1 cellular context compared by ENCODE assay signal in the genomic region with DNA sequence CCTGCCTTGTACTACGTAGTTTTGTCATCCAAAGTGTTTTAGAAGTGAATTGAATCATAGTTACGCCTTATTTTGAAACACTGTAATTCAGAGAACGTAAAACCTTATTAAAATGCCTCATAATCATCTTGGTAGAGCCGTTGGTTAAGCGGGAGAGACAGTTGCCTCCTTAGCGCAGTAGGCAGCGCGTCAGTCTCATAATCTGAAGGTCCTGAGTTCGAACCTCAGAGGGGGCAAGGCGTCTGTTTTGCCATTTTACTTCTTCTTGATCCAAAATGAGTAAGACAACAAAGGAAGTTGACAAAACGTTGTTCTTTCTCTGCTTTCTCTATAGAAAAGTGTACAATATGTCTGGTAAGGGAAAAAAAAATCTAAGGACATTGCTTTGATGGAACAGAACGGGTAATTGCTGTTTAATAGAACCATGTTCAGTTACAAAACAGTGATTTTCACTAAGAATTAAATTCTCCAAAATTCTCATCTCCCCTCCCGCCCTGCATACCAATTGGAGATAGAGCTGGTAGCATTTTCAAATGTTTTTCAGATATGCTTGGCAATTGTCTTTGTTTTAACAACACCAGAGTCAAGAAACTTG.
TF ChIP-seq lines count a peak whose summit lies in the region.

No MANE protein-coding gene starts in this region.

TF ChIP-seq in HepG2, 621 proteins besides CTCF, POLR2A, EP300 and RAD21 (continued from another document and continues in another):
- TF ChIP-seq, protein P1, sequence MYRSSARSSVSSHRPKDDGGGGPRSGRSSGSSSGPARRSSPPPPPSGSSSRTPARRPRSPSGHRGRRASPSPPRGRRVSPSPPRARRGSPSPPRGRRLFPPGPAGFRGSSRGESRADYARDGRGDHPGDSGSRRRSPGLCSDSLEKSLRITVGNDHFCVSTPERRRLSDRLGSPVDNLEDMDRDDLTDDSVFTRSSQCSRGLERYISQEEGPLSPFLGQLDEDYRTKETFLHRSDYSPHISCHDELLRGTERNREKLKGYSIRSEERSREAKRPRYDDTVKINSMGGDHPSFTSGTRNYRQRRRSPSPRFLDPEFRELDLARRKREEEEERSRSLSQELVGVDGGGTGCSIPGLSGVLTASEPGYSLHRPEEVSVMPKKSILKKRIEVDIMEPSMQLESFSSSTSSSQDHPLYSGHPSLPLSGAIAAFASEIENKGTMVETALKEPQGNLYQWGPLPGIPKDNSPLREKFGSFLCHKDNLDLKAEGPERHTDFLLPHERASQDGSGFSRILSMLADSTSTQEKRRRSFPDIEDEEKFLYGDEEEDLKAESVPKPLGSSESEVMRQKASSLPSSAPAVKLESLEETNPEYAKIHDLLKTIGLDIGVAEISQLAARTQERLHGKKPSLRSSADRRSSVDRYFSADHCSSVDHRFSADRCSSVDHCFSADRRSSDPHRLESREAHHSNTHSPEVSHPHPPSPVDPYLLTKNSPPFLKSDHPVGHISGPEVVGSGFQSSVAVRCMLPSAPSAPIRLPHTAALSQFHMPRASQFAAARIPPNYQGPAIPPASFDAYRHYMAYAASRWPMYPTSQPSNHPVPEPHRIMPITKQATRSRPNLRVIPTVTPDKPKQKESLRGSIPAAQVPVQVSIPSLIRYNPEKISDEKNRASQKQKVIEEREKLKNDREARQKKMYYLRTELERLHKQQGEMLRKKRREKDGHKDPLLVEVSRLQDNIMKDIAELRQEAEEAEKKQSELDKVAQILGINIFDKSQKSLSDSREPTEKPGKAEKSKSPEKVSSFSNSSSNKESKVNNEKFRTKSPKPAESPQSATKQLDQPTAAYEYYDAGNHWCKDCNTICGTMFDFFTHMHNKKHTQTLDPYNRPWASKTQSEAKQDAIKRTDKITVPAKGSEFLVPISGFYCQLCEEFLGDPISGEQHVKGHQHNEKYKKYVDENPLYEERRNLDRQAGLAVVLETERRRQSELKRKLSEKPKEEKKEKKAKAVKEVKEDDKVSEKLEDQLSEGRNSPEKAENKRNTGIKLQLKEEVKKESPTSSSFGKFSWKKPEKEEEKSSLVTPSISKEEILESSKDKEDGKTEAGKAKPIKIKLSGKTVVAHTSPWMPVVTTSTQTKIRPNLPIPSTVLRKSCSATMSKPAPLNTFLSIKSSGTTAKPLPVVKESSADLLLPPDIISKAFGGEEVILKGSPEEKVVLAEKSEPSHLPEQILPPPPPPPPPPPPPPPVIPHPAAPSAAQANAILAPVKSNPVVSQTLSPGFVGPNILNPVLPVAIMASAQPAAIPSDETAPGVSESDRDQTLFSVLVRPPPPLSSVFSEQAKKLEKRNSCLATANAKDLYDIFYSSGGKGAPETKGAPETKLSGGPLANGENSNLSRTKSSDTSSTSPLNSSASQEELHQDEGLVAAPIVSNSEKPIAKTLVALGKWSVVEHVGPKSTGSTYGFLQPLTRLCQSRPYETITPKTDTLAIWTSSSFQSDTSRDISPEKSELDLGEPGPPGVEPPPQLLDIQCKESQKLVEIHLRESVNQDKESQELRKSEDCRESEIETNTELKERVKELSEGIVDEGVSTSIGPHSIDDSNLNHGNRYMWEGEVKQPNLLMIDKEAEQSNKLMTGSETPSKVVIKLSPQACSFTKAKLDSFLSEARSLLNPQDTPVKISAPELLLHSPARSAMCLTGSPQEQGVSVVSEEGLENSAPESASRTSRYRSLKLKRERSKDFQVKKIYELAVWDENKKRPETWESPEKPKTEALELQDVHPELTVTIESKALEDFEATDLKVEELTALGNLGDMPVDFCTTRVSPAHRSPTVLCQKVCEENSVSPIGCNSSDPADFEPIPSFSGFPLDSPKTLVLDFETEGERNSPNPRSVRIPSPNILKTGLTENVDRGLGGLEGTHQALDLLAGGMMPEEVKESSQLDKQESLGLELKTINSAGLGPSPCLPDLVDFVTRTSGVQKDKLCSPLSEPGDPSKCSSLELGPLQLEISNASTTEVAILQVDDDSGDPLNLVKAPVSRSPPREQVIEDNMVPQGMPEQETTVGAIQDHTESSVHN (CRISPR knock-in tag; IDR thresholded peaks at IDR 0.05) = no peak
- TF ChIP-seq, protein P2, sequence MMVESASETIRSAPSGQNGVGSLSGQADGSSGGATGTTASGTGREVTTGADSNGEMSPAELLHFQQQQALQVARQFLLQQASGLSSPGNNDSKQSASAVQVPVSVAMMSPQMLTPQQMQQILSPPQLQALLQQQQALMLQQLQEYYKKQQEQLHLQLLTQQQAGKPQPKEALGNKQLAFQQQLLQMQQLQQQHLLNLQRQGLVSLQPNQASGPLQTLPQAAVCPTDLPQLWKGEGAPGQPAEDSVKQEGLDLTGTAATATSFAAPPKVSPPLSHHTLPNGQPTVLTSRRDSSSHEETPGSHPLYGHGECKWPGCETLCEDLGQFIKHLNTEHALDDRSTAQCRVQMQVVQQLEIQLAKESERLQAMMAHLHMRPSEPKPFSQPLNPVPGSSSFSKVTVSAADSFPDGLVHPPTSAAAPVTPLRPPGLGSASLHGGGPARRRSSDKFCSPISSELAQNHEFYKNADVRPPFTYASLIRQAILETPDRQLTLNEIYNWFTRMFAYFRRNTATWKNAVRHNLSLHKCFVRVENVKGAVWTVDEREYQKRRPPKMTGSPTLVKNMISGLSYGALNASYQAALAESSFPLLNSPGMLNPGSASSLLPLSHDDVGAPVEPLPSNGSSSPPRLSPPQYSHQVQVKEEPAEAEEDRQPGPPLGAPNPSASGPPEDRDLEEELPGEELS (CRISPR knock-in tag; IDR thresholded peaks at IDR 0.05) = peak; percentile 26; the same call in 1 of the 2 replicates
- TF ChIP-seq ZNF776 (CRISPR knock-in tag; IDR thresholded peaks at IDR 0.05) (no peak), MYNN (CRISPR knock-in tag; IDR thresholded peaks at IDR 0.05; ENCODE audit: low read depth) (no peak), ZNF547 (CRISPR knock-in tag; IDR thresholded peaks at IDR 0.05) (no peak), ZMAT3 (CRISPR knock-in tag; conservative IDR thresholded peaks at IDR 0.05) (no peak), TP53 (CRISPR knock-in tag; conservative IDR thresholded peaks at IDR 0.05) (no peak), HMGA1 (CRISPR knock-in tag; conservative IDR thresholded peaks at IDR 0.05) (no peak), ZNF572 (CRISPR knock-in tag; IDR thresholded peaks at IDR 0.05) (no peak), ZFP36 (IDR thresholded peaks at IDR 0.05; ENCODE audit: borderline replicate concordance, low read depth, low read length, partially characterized antibody) (peak; percentile 51), CBFB (CRISPR knock-in tag; IDR thresholded peaks at IDR 0.05) (0 out of 2 replicates have a peak, but pooled peaks have one; percentile 59), ZMYM3 (CRISPR knock-in tag; IDR thresholded peaks at IDR 0.05) (no peak; the same call in 1 of the 2 replicates), KDM5A (IDR thresholded peaks at IDR 0.05; ENCODE audit: borderline replicate concordance, low read length) (0 out of 2 replicates have a peak, but pooled peaks have one; percentile 3), FOXJ3 (CRISPR knock-in tag; IDR thresholded peaks at IDR 0.05; ENCODE audit: borderline replicate concordance) (no peak), ZKSCAN5 (CRISPR knock-in tag; IDR thresholded peaks at IDR 0.05) (no peak), YY1 (IDR thresholded peaks at IDR 0.05; ENCODE audit: insufficient read depth, insufficient replicate concordance, low read depth, low read length) (peak; percentile 46)
- TF ChIP-seq, protein P3, sequence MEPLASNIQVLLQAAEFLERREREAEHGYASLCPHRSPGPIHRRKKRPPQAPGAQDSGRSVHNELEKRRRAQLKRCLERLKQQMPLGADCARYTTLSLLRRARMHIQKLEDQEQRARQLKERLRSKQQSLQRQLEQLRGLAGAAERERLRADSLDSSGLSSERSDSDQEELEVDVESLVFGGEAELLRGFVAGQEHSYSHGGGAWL (CRISPR knock-in tag; IDR thresholded peaks at IDR 0.05) = no peak
- TF ChIP-seq, protein P4, sequence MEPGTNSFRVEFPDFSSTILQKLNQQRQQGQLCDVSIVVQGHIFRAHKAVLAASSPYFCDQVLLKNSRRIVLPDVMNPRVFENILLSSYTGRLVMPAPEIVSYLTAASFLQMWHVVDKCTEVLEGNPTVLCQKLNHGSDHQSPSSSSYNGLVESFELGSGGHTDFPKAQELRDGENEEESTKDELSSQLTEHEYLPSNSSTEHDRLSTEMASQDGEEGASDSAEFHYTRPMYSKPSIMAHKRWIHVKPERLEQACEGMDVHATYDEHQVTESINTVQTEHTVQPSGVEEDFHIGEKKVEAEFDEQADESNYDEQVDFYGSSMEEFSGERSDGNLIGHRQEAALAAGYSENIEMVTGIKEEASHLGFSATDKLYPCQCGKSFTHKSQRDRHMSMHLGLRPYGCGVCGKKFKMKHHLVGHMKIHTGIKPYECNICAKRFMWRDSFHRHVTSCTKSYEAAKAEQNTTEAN (CRISPR knock-in tag; conservative IDR thresholded peaks at IDR 0.05) = no peak
- TF ChIP-seq, protein P5, sequence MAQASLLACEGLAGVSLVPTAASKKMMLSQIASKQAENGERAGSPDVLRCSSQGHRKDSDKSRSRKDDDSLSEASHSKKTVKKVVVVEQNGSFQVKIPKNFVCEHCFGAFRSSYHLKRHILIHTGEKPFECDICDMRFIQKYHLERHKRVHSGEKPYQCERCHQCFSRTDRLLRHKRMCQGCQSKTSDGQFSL (CRISPR knock-in tag; IDR thresholded peaks at IDR 0.05) = no peak
- TF ChIP-seq, protein P6, sequence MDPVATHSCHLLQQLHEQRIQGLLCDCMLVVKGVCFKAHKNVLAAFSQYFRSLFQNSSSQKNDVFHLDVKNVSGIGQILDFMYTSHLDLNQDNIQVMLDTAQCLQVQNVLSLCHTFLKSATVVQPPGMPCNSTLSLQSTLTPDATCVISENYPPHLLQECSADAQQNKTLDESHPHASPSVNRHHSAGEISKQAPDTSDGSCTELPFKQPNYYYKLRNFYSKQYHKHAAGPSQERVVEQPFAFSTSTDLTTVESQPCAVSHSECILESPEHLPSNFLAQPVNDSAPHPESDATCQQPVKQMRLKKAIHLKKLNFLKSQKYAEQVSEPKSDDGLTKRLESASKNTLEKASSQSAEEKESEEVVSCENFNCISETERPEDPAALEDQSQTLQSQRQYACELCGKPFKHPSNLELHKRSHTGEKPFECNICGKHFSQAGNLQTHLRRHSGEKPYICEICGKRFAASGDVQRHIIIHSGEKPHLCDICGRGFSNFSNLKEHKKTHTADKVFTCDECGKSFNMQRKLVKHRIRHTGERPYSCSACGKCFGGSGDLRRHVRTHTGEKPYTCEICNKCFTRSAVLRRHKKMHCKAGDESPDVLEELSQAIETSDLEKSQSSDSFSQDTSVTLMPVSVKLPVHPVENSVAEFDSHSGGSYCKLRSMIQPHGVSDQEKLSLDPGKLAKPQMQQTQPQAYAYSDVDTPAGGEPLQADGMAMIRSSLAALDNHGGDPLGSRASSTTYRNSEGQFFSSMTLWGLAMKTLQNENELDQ (CRISPR knock-in tag; IDR thresholded peaks at IDR 0.05; ENCODE audit: borderline replicate concordance) = no peak
- TF ChIP-seq, protein P7, sequence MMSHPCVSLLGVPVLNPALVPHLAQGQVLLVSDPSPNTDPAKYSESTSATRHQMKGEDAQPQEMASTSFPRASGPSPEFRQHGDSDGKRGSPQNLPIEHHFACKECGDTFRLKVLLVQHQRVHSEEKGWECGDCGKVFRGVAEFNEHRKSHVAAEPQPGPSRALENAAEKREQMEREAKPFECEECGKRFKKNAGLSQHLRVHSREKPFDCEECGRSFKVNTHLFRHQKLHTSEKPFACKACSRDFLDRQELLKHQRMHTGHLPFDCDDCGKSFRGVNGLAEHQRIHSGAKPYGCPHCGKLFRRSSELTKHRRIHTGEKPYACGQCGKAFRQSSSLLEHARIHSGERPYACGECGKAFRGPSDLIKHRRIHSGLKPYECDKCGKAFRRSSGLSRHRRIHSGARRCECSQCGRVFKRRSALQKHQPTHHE (CRISPR knock-in tag; IDR thresholded peaks at IDR 0.05; ENCODE audit: borderline replicate concordance) = no peak
- TF ChIP-seq, protein P8, sequence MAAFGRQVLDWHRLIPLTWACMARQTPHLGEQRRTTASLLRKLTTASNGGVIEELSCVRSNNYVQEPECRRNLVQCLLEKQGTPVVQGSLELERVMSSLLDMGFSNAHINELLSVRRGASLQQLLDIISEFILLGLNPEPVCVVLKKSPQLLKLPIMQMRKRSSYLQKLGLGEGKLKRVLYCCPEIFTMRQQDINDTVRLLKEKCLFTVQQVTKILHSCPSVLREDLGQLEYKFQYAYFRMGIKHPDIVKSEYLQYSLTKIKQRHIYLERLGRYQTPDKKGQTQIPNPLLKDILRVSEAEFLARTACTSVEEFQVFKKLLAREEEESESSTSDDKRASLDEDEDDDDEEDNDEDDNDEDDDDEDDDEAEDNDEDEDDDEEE (CRISPR knock-in tag; IDR thresholded peaks at IDR 0.05) = no peak
- TF ChIP-seq, protein P9, sequence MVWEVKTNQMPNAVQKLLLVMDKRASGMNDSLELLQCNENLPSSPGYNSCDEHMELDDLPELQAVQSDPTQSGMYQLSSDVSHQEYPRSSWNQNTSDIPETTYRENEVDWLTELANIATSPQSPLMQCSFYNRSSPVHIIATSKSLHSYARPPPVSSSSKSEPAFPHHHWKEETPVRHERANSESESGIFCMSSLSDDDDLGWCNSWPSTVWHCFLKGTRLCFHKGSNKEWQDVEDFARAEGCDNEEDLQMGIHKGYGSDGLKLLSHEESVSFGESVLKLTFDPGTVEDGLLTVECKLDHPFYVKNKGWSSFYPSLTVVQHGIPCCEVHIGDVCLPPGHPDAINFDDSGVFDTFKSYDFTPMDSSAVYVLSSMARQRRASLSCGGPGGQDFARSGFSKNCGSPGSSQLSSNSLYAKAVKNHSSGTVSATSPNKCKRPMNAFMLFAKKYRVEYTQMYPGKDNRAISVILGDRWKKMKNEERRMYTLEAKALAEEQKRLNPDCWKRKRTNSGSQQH (CRISPR knock-in tag; IDR thresholded peaks at IDR 0.05; ENCODE audit: low read depth) = no peak
- TF ChIP-seq, protein P10, sequence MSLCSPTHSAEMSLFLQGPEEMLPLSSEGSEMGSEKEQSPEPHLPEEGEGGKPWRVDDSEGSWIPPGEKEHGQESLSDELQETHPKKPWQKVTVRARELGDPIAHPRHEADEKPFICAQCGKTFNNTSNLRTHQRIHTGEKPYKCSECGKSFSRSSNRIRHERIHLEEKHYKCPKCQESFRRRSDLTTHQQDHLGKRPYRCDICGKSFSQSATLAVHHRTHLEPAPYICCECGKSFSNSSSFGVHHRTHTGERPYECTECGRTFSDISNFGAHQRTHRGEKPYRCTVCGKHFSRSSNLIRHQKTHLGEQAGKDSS (CRISPR knock-in tag; IDR thresholded peaks at IDR 0.05; ENCODE audit: borderline replicate concordance, low read depth) = no peak
